In the genomic region with DNA sequence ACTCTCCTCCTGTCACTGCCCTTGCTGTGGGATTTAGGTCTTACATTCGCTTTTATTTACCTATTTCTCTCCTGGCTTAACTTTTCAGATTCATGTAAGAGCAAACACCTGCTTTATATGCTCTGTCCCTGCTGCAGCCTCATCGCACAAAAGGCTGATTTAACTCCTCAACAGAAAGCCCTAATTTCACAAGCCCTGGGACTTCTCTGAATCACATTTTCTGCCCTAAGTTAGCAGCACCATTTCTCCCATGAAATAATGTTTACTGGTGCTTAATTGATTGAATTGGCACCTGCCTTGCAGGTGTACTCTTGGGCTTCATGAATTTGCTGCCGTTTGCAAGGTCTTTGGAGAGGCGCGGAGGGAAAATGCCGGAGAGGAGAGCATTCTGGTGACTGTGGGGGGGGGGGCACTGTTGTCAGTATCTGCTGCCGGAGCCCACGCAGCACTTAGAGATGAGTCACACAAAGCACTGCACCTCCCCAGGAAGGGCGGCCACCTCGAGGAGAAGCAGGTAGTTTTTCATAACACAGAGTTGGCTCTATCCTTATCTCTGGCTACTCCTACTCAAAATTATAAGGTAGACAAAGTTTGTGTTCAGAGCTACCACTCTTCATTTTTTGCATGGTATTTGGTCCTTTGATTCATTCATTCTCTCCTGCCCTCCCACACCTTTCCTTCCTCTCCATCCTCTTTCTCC, we compare ENCODE assay signal across 8 cellular contexts.
DNase-seq lines count a peak whose midpoint lies in the region; ATAC-seq and TF ChIP-seq lines count a peak whose summit lies in the region.

No MANE protein-coding gene starts in this region.

- H3K18ac ChIP-seq in neuronal stem cell (ENCODE audit: low read length) = no peak overlapping the region

- no TSS peak for BruUV-seq in MCF 10A (replicated peaks; lab: Mats Ljungman, UMichigan)

- whole genome bisulfite sequencing in neuronal stem cell (ENCODE audit: extremely low coverage in 2 of 2, insufficient read length in 2 of 2, insufficient replicate concordance in 1 of 2), 2 donors = no CpG with 5 or more reads among the region's 10 CpGs
- 60 to 66% (median 65%) methylated on average over 10 of the region's 10 CpGs for WGBS in heart left ventricle, 4 donors

- no peaks in the 10 kb centered on the region for H3K27me3 Mint-ChIP-seq in MCF 10A (ENCODE audit: insufficient read depth, unreplicated experiment)

- H2BK5ac ChIP-seq in neuronal stem cell (ENCODE audit: low read length) = no peak overlapping the region

- no peak overlapping the region for H2AK5ac ChIP-seq in neuronal stem cell (ENCODE audit: low read depth, low read length)

- H2AFZ ChIP-seq in neuronal stem cell (ENCODE audit: low read length) = peak overlapping the region; percentile 50

- H3K4me3 Mint-ChIP-seq in MCF 10A (ENCODE audit: unreplicated experiment) = peak overlapping the region; percentile 34

- no peak overlapping the region for H3K9ac ChIP-seq in neuronal stem cell (ENCODE audit: low read depth, low read length, poor library complexity)

- no peaks in the 10 kb centered on the region for H3K9me3 Mint-ChIP-seq in MCF 10A (ENCODE audit: unreplicated experiment)

- TF ChIP-seq POLR2A in heart left ventricle (IDR thresholded peaks at IDR 0.05) = no peak

- H3K4me1 ChIP-seq in neuronal stem cell (ENCODE audit: control insufficient read depth in 2 of 2, insufficient read depth in 1 of 2, low read depth in 1 of 2, low read length in 2 of 2) (peaks cover 9 to 13% of the 10 kb centered on the region in 2 donors), heart left ventricle (peaks cover 0 to 7% (median 0%) of the 10 kb centered on the region in 12 donors)

- H2BK15ac ChIP-seq in neuronal stem cell (ENCODE audit: low read length) = no peak overlapping the region

- no peaks in the 10 kb centered on the region for H3K36me3 Mint-ChIP-seq in MCF 10A (ENCODE audit: insufficient read depth, unreplicated experiment)

- no peak overlapping the region for H2BK120ac ChIP-seq in neuronal stem cell (ENCODE audit: low read depth, low read length)

- ATAC-seq in HG02571 (IDR thresholded peaks at IDR 0.05; ENCODE audit: unreplicated experiment) (no peak), heart left ventricle (no peak)

- peaks cover 27% of the 10 kb centered on the region for H3K4me1 Mint-ChIP-seq in MCF 10A (ENCODE audit: insufficient read depth, unreplicated experiment)

- H3K4me3 ChIP-seq in neuronal stem cell (ENCODE audit: low read length in 2 of 2) (no peak overlapping the region), heart left ventricle (peak overlapping the region in 3 of 12 donors; percentile 3 to 15 (median 10))

- CTCF ChIA-PET in MCF 10A (lab: Yijun Ruan, JAX) = interaction anchor here (0.6 to 1.4 kb wide), 4 partner anchors 9 to 408 kb away, joined by 3 to 4 read pairs (median 3); no protein-coding TSS in a partner anchor

- intact Hi-C loops in MCF 10A (cut with micrococcal nuclease) = no loop called here
- intact Hi-C loops in heart left ventricle (cut with DNase I) = no loop called here

- H3K27ac ChIP-seq in neuronal stem cell (replicated peaks; ENCODE audit: low read length) (no peak overlapping the region), heart left ventricle (no peak overlapping the region)

- no peaks in the 10 kb centered on the region for H3K79me1 ChIP-seq in neuronal stem cell (ENCODE audit: low read depth, low read length)

- no peak overlapping the region for H3K23ac ChIP-seq in neuronal stem cell (ENCODE audit: low read depth, low read length, poor library complexity)

- POLR2A ChIA-PET in MCF 10A (lab: Yijun Ruan, JAX) = interaction anchor here (2.4 kb wide), 1 partner anchor 12 kb away, joined by 13 read pairs; no protein-coding TSS in a partner anchor

- DNase-seq in EL (peak; percentile 23), NCI-H146 treated with DMSO at 0.1 percent for 48 hours (lab: John Stamatoyannopoulos, UW; ENCODE audit: unreplicated experiment) (peak; percentile 59), MCF 10A (ENCODE audit: unreplicated experiment) (peak; percentile 60), neuronal stem cell (ENCODE audit: low spot score) (no peak), heart left ventricle (no peak), germinal center (ENCODE audit: low spot score) (no peak)
- no peak for DNase-seq in stimulated activated CD8-positive, alpha-beta memory T cell treated with anti-CD3 and anti-CD28 coated beads, Interleukin-4, amount 100 ng/mL, for 48 hours

- H3K9me3 ChIP-seq in neuronal stem cell (replicated peaks in 1 of 2; ENCODE audit: control insufficient read depth in 2 of 2, insufficient read depth in 1 of 2, low read depth in 1 of 2, low read length in 2 of 2) (no peaks in the 10 kb centered on the region), heart left ventricle (no peaks in the 10 kb centered on the region)

- H3K27me3 ChIP-seq in neuronal stem cell (ENCODE audit: control insufficient read depth in 3 of 3, insufficient read depth in 3 of 3, low read depth in 1 of 3, low read length in 3 of 3) (peaks cover 0 to 8% (median 0%) of the 10 kb centered on the region in 3 experiments), heart left ventricle (peaks cover 0 to 3% (median 0%) of the 10 kb centered on the region in 9 donors)

- peak overlapping the region; percentile 11 for H3K27ac Mint-ChIP-seq in MCF 10A (ENCODE audit: low read depth, unreplicated experiment)

- no peak overlapping the region for H4K91ac ChIP-seq in neuronal stem cell (ENCODE audit: low read depth, low read length, poor library complexity)

- H2BK12ac ChIP-seq in neuronal stem cell (ENCODE audit: low read length) = no peak overlapping the region

- TF ChIP-seq CTCF in MCF 10A (IDR thresholded peaks at IDR 0.05; ENCODE audit: unreplicated experiment) (no peak), heart left ventricle (IDR thresholded peaks at IDR 0.05) (no peak)

- H4K8ac ChIP-seq in neuronal stem cell (ENCODE audit: low read depth, low read length) = no peak overlapping the region

- H3K14ac ChIP-seq in neuronal stem cell (ENCODE audit: low read length) = no peak overlapping the region

- H3K4me2 ChIP-seq in neuronal stem cell (ENCODE audit: insufficient read depth, low read length, poor library complexity, severe bottlenecking) = no peak overlapping the region

- H3K36me3 ChIP-seq in neuronal stem cell (replicated peaks in 1 of 2; ENCODE audit: control insufficient read depth in 2 of 2, insufficient read depth in 2 of 2, low read length in 2 of 2) (no peaks in the 10 kb centered on the region), heart left ventricle (no peaks in the 10 kb centered on the region)

- H3K4ac ChIP-seq in neuronal stem cell (ENCODE audit: low read length) = no peak overlapping the region

Comparison
In these comparisons a context has a peak if more than half of its experiments do, and no peak if none do; other contexts are left out.
1. DNase-seq: peak in EL (single experiment), NCI-H146 treated with DMSO at 0.1 percent for 48 hours (single experiment) and MCF 10A (single experiment); none in neuronal stem cell (single experiment), heart left ventricle (0 of 5), germinal center (single experiment) and stimulated activated CD8-positive, alpha-beta memory T cell treated with anti-CD3 and anti-CD28 coated beads, Interleukin-4, amount 100 ng/mL, for 48 hours (single experiment).